9 cellular contexts compared by ENCODE assay signal in genomic region chr11:107957109-107957588, GRCh38. TPM values are rescaled to one million over a fixed set of nuclear protein-coding genes. Genes with fewer than 3 reads are reported as not detected.
DNase-seq lines count a peak whose midpoint lies in the region; ATAC-seq and TF ChIP-seq lines count a peak whose summit lies in the region.
"Had no signal": no experiment of that assay in that cellular context is flagged by ENCODE, and none has a peak within 500 bp of the region (broad histone marks: within the 10 kb centered on the region; RNA-seq: fewer than 3 reads in every experiment).

No MANE protein-coding gene starts in this region.

- H3K36me3 Mint-ChIP-seq in CD4-positive, alpha-beta memory T cell, result no peaks in the 10 kb centered on the region

- peaks cover 10% of the 10 kb centered on the region in 2 donors for H3K27me3 Mint-ChIP-seq in CD4-positive, alpha-beta memory T cell

- DNase-seq in AG09319 (ENCODE audit: extremely low read depth, low read depth) (peak; percentile 16), NAMALWA (ENCODE audit: low spot score) (peak; percentile 11), heart left ventricle (no peak), HuH-7.5 (ENCODE audit: low spot score) (no peak), SKM-1 (lab: John Stamatoyannopoulos, UW; ENCODE audit: unreplicated experiment) (no peak), GM19240 (ENCODE audit: insufficient read length, low spot score) (no peak)
- DNase-seq in CD4-positive, alpha-beta memory T cell, result no peak

- H3K9me3 Mint-ChIP-seq in CD4-positive, alpha-beta memory T cell, result no peaks in the 10 kb centered on the region
- H3K9me3 Mint-ChIP-seq: nephron had no signal

- H3K4me3 ChIP-seq in heart left ventricle, result no peak overlapping the region
- H3K4me3 ChIP-seq in CD4-positive, alpha-beta memory T cell (ENCODE audit: low read length in 2 of 2), result no peak overlapping the region

- no peaks in the 10 kb centered on the region for H3K9me3 ChIP-seq in heart left ventricle
- no peaks in the 10 kb centered on the region for H3K9me3 ChIP-seq in CD4-positive, alpha-beta memory T cell (ENCODE audit: control insufficient read depth in 1 of 2, low read length in 2 of 2)

- no peaks in the 10 kb centered on the region for H3K27me3 ChIP-seq in heart left ventricle
- no peaks in the 10 kb centered on the region for H3K27me3 ChIP-seq in CD4-positive, alpha-beta memory T cell (ENCODE audit: insufficient read depth, low read length)

- no peak overlapping the region for H3K4me3 Mint-ChIP-seq in CD4-positive, alpha-beta memory T cell
- H3K4me3 Mint-ChIP-seq: nephron had no signal

- no peak for TF ChIP-seq CTCF in AG09319 (IDR thresholded peaks at IDR 0.05; ENCODE audit: low read depth, low read length)
- TF ChIP-seq CTCF in heart left ventricle (IDR thresholded peaks at IDR 0.05), result no peak

- intact Hi-C loops in heart left ventricle (cut with DNase I), result no loop called here
- intact Hi-C loops in CD4-positive, alpha-beta memory T cell (cut with micrococcal nuclease), result no loop called here

- CTCF ChIA-PET in CD4-positive, alpha-beta memory T cell (lab: Charles Lee; ENCODE audit: partially characterized antibody), result no interaction called here

- POLR2A ChIA-PET in CD4-positive, alpha-beta memory T cell (lab: Charles Lee; ENCODE audit: partially characterized antibody), result no interaction called here

- no peaks in the 10 kb centered on the region for H3K36me3 ChIP-seq in heart left ventricle
- H3K36me3 ChIP-seq in CD4-positive, alpha-beta memory T cell (ENCODE audit: insufficient read depth, low read length), result no peaks in the 10 kb centered on the region

- TF ChIP-seq POLR2A in heart left ventricle (IDR thresholded peaks at IDR 0.05), result no peak

- H3K27ac ChIP-seq in heart left ventricle, result peak overlapping the region in 1 of 12 donors; percentile 70
- H3K27ac ChIP-seq in CD4-positive, alpha-beta memory T cell (ENCODE audit: low read depth, low read length), result no peak overlapping the region

- peaks cover 0 to 24% (median 0%) of the 10 kb centered on the region in 12 donors for H3K4me1 ChIP-seq in heart left ventricle
- no peaks in the 10 kb centered on the region for H3K4me1 ChIP-seq in CD4-positive, alpha-beta memory T cell (ENCODE audit: insufficient read depth, low read length)

- 2 to 10% (median 7%) methylated on average over 1 of the region's 1 CpG for WGBS in heart left ventricle, 4 donors

- peak; percentile 77 for ATAC-seq in GM19395 (IDR thresholded peaks at IDR 0.05; ENCODE audit: unreplicated experiment)
- ATAC-seq in heart left ventricle, result peak in 3 of 4 donors; percentile 50 to 57 (median 55)

- no peaks in the 10 kb centered on the region for H3K4me1 Mint-ChIP-seq in CD4-positive, alpha-beta memory T cell
- H3K4me1 Mint-ChIP-seq: nephron had no signal

- H3K27ac Mint-ChIP-seq in CD4-positive, alpha-beta memory T cell, result no peak overlapping the region

RNA-seq across cellular contexts. Expression of gene RAB39A, which starts 28.9 kb away (rescaled TPM):
- total RNA-seq in heart left ventricle, result 1 to 10 TPM in 2 of 9 donors, under 1 TPM in 6, not detected in 1; 0.20 to 4.7 (median 0.34) TPM
- polyA plus RNA-seq in heart left ventricle, result under 1 TPM in 1 of 2 donors, not detected in 1; 0.19 TPM
- total RNA-seq in CD4-positive, alpha-beta memory T cell, result under 1 TPM in 1 of 2 experiments, not detected in 1; 0.17 TPM
- polyA plus RNA-seq in CD4-positive, alpha-beta memory T cell, result not detected

RNA-seq across cellular contexts. Expression of gene CUL5, which starts 51.5 kb away (rescaled TPM):
- 10 to 100 TPM; 22.0 to 46.0 (median 36.8) TPM for total RNA-seq in heart left ventricle
- 10 to 100 TPM in 1 of 2 donors, 1 to 10 TPM in 1; 6.0 to 12.1 TPM for polyA plus RNA-seq in heart left ventricle
- total RNA-seq in CD4-positive, alpha-beta memory T cell, result 10 to 100 TPM; 37.3 to 38.9 TPM
- polyA plus RNA-seq in CD4-positive, alpha-beta memory T cell, result 10 to 100 TPM; 27.4 to 31.7 TPM

Comparison
In these comparisons a context has a peak if more than half of its experiments do, and no peak if none do; other contexts are left out.
1. DNase-seq: peak in AG09319 (single experiment) and NAMALWA (single experiment); none in heart left ventricle (0 of 5), HuH-7.5 (single experiment), CD4-positive, alpha-beta memory T cell (0 of 5), SKM-1 (single experiment) and GM19240 (single experiment).